Comparison of ENCODE assay signal across 1 cellular context in genomic region chr7:41219276-41219675, GRCh38.
TF ChIP-seq lines count a peak whose summit lies in the region.

No MANE protein-coding gene starts in this region.

TF ChIP-seq in IMR-90, 13 proteins besides CTCF, POLR2A, EP300 and RAD21:
- TF ChIP-seq MAZ (IDR thresholded peaks at IDR 0.05; ENCODE audit: borderline replicate concordance, low read depth, low read length) (no peak), CHD1 (IDR thresholded peaks at IDR 0.05; ENCODE audit: low read depth, low read length) (no peak), CEBPB (IDR thresholded peaks at IDR 0.05; ENCODE audit: low read depth, low read length) (no peak), MXI1 (IDR thresholded peaks at IDR 0.05; ENCODE audit: borderline replicate concordance, low read depth, low read length) (no peak), BHLHE40 (IDR thresholded peaks at IDR 0.05; ENCODE audit: low read depth, low read length) (no peak), ELK1 (IDR thresholded peaks at IDR 0.05; ENCODE audit: borderline replicate concordance, low read depth, low read length) (no peak), MAFK (IDR thresholded peaks at IDR 0.05; ENCODE audit: low read depth, low read length) (no peak), SMC3 (IDR thresholded peaks at IDR 0.05; ENCODE audit: low read depth, low read length) (no peak), USF2 (IDR thresholded peaks at IDR 0.05; ENCODE audit: low read depth, low read length) (no peak), RCOR1 (IDR thresholded peaks at IDR 0.05; ENCODE audit: insufficient replicate concordance, low read length) (no peak), RFX5 (IDR thresholded peaks at IDR 0.05; ENCODE audit: low read depth, low read length) (no peak), NFE2L2 (IDR thresholded peaks at IDR 0.05; ENCODE audit: low read depth, low read length) (no peak)
TF ChIP-seq in IMR-90: peak in this region for 0.
